20 cellular contexts compared by ENCODE assay signal in the genomic region with DNA sequence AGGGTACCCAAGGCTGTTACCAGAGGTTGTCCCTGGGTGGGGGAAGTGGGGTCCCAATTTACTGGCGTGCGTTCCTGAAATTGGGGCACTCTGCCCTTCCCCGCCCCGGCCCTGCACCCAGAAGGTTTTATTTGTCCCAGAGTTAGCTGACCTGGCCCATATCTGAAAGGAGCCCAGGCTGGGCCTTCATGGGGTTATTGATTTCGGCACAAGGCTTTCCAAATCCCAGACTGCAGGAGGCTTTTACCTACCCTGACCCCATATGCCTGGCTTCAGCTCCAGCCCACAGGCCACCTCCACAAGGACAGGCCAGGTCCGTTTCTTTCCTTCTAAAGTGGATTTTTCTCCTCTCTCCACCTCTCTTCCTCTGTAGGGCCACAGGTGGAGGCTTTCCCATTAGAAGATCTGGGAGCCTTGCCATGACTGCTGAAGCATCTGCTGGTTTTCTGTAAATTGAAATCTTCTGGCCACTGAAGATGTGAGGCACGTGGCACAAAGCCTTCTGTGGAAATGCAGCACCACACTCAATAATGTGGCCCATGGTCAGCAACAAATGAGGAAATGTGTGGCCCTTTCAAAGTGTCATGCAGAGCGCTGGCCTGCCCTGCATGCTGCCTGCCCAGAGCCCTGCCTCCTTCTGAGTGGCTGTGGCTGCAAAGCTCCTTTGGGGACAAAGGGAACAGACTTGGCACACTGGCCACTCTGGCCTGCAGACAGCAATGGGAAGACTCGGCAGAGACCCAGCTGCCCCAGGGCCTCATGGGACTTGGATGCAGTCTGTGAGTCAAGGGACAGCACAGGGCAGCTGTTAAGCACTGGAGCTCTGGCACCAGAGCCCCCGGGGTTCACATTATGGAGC. TPM values are rescaled to one million over a fixed set of nuclear protein-coding genes. Genes with fewer than 3 reads are reported as not detected.
DNase-seq lines count a peak whose midpoint lies in the region; ATAC-seq and TF ChIP-seq lines count a peak whose summit lies in the region.
"Had no signal": no experiment of that assay in that cellular context is flagged by ENCODE, and none has a peak within 500 bp of the region (broad histone marks: within the 10 kb centered on the region; RNA-seq: fewer than 3 reads in every experiment).

No MANE protein-coding gene starts in this region.

- H3K27me3 ChIP-seq in dorsolateral prefrontal cortex: peaks cover 0 to 20% (median 2%) of the 10 kb centered on the region in 45 donors
- no peaks in the 10 kb centered on the region for H3K27me3 ChIP-seq in Caco-2 (replicated peaks; ENCODE audit: control insufficient read depth, insufficient read depth, low read length)
- H3K27me3 ChIP-seq: transverse colon had no signal

- no peaks in the 10 kb centered on the region for H3K27me3 Mint-ChIP-seq in activated CD4-positive, alpha-beta memory T cell treated with anti-CD3 and anti-CD28 coated beads for 36 hours
- H3K27me3 Mint-ChIP-seq in Caco-2 (ENCODE audit: insufficient read depth, unreplicated experiment): no peaks in the 10 kb centered on the region
- peaks cover 29% of the 10 kb centered on the region for H3K27me3 Mint-ChIP-seq in activated T-cell treated with anti-CD3 and anti-CD28 coated beads, Interleukin-2, amount 50 U/mL, for 72 hours (ENCODE audit: low read depth)
- H3K27me3 Mint-ChIP-seq: stimulated activated naive B cell treated with anti-CD40 and anti-IgM and Interleukin-4, amounts not matched to agents 10 μg/mL and 1 μg/mL and 100 μg/mL, for 72 hours had no signal

- peak overlapping the region in 43 of 59 donors; percentile 9 to 80 (median 58) for H3K27ac ChIP-seq in dorsolateral prefrontal cortex
- H3K27ac ChIP-seq: transverse colon had no signal

- no peak overlapping the region for H3K27ac Mint-ChIP-seq in activated CD4-positive, alpha-beta memory T cell treated with anti-CD3 and anti-CD28 coated beads for 36 hours
- no peak overlapping the region for H3K27ac Mint-ChIP-seq in Caco-2 (ENCODE audit: unreplicated experiment)
- no peak overlapping the region for H3K27ac Mint-ChIP-seq in activated T-cell treated with anti-CD3 and anti-CD28 coated beads, Interleukin-2, amount 50 U/mL, for 72 hours
- H3K27ac Mint-ChIP-seq: activated naive CD8-positive, alpha-beta T cell treated with anti-CD3 and anti-CD28 coated beads, Interleukin-2, amount 10 ng/mL, durations not matched to agents 7 days and 5 days; CD14-positive monocyte; stimulated activated naive B cell treated with anti-CD40 and anti-IgM and Interleukin-4, amounts not matched to agents 10 μg/mL and 1 μg/mL and 100 μg/mL, for 72 hours had no signal

- DNase-seq in NCI-H446 (lab: John Stamatoyannopoulos, UW): peak; percentile 20 to 59
- peak; percentile 50 to 88 (median 80) for DNase-seq in dorsolateral prefrontal cortex
- DNase-seq in hypothalamus (lab: John Stamatoyannopoulos, UW): peak in 50 of 51 donors; percentile 0 to 90 (median 66)
- DNase-seq in posterior cingulate gyrus: peak; percentile 67 to 96 (median 77)
- no peak for DNase-seq in activated CD4-positive, alpha-beta memory T cell treated with anti-CD3 and anti-CD28 coated beads for 36 hours
- no peak for DNase-seq in iPS-NIHi11 (ENCODE audit: low spot score)
- DNase-seq in Caco-2: no peak
- DNase-seq in activated T-cell treated with anti-CD3 and anti-CD28 coated beads, Interleukin-2, amount 50 U/mL, for 72 hours: no peak
- DNase-seq: ACHN; activated CD4-positive, CD25-positive, alpha-beta regulatory T cell treated with anti-CD3 and anti-CD28 coated beads, Interleukin-2, amount 50 U/mL, for 72 hours; activated naive CD8-positive, alpha-beta T cell treated with anti-CD3 and anti-CD28 coated beads, Interleukin-2, amount 10 ng/mL, durations not matched to agents 7 days and 5 days; DMS153; erythroblast; GF-D8; NCI-H1436; NCI-H526; stimulated activated CD4-positive, alpha-beta T cell treated with anti-CD3 and anti-CD28 coated beads, Interleukin-1b, Interleukin-23, amount 100 ng/mL, for 48 hours; stimulated activated naive B cell treated with anti-CD40 and anti-IgM and Interleukin-4, amounts not matched to agents 10 μg/mL and 1 μg/mL and 100 μg/mL, for 72 hours; transverse colon had no signal

- no TSS peak for BruUV-seq in Caco-2 (replicated peaks; lab: Mats Ljungman, UMichigan)

- no peaks in the 10 kb centered on the region for H3K36me3 Mint-ChIP-seq in activated CD4-positive, alpha-beta memory T cell treated with anti-CD3 and anti-CD28 coated beads for 36 hours
- no peaks in the 10 kb centered on the region for H3K36me3 Mint-ChIP-seq in Caco-2 (ENCODE audit: insufficient read depth, unreplicated experiment)
- H3K36me3 Mint-ChIP-seq in activated T-cell treated with anti-CD3 and anti-CD28 coated beads, Interleukin-2, amount 50 U/mL, for 72 hours (ENCODE audit: insufficient read depth in 2 of 2): no peaks in the 10 kb centered on the region
- H3K36me3 Mint-ChIP-seq: activated naive CD8-positive, alpha-beta T cell treated with anti-CD3 and anti-CD28 coated beads, Interleukin-2, amount 10 ng/mL, durations not matched to agents 7 days and 5 days; CD14-positive monocyte; stimulated activated naive B cell treated with anti-CD40 and anti-IgM and Interleukin-4, amounts not matched to agents 10 μg/mL and 1 μg/mL and 100 μg/mL, for 72 hours had no signal

- H3K9me3 Mint-ChIP-seq in activated CD4-positive, alpha-beta memory T cell treated with anti-CD3 and anti-CD28 coated beads for 36 hours: no peaks in the 10 kb centered on the region
- H3K9me3 Mint-ChIP-seq in Caco-2 (ENCODE audit: unreplicated experiment): no peaks in the 10 kb centered on the region
- H3K9me3 Mint-ChIP-seq in activated T-cell treated with anti-CD3 and anti-CD28 coated beads, Interleukin-2, amount 50 U/mL, for 72 hours: no peaks in the 10 kb centered on the region
- H3K9me3 Mint-ChIP-seq: activated naive CD8-positive, alpha-beta T cell treated with anti-CD3 and anti-CD28 coated beads, Interleukin-2, amount 10 ng/mL, durations not matched to agents 7 days and 5 days; stimulated activated naive B cell treated with anti-CD40 and anti-IgM and Interleukin-4, amounts not matched to agents 10 μg/mL and 1 μg/mL and 100 μg/mL, for 72 hours had no signal

- POLR2A ChIA-PET in activated CD4-positive, alpha-beta memory T cell treated with anti-CD3 and anti-CD28 coated beads for 36 hours (lab: Charles Lee): no interaction called here
- POLR2A ChIA-PET in Caco-2 (lab: Charles Lee): no interaction called here

- H3K4me3 Mint-ChIP-seq in activated CD4-positive, alpha-beta memory T cell treated with anti-CD3 and anti-CD28 coated beads for 36 hours: no peak overlapping the region
- H3K4me3 Mint-ChIP-seq in Caco-2 (ENCODE audit: unreplicated experiment): no peak overlapping the region
- H3K4me3 Mint-ChIP-seq in activated T-cell treated with anti-CD3 and anti-CD28 coated beads, Interleukin-2, amount 50 U/mL, for 72 hours: no peak overlapping the region
- H3K4me3 Mint-ChIP-seq: activated naive CD8-positive, alpha-beta T cell treated with anti-CD3 and anti-CD28 coated beads, Interleukin-2, amount 10 ng/mL, durations not matched to agents 7 days and 5 days; CD14-positive monocyte; stimulated activated naive B cell treated with anti-CD40 and anti-IgM and Interleukin-4, amounts not matched to agents 10 μg/mL and 1 μg/mL and 100 μg/mL, for 72 hours had no signal

- H3K4me1 ChIP-seq in Caco-2: no peaks in the 10 kb centered on the region
- H3K4me1 ChIP-seq: transverse colon had no signal

- H3K36me3 ChIP-seq in Caco-2 (ENCODE audit: control insufficient read depth, insufficient read depth, low read length): no peaks in the 10 kb centered on the region
- H3K36me3 ChIP-seq: transverse colon had no signal

- CTCF ChIA-PET in activated CD4-positive, alpha-beta memory T cell treated with anti-CD3 and anti-CD28 coated beads for 36 hours (lab: Charles Lee): no interaction called here
- CTCF ChIA-PET in Caco-2 (lab: Charles Lee): no interaction called here

- intact Hi-C loops in dorsolateral prefrontal cortex (cut with DNase I): no loop called here
- intact Hi-C loops in posterior cingulate gyrus (cut with DNase I): no loop called here
- intact Hi-C loops in activated CD4-positive, alpha-beta memory T cell treated with anti-CD3 and anti-CD28 coated beads for 36 hours (cut with micrococcal nuclease): no loop called here
- intact Hi-C loops in Caco-2 (cut with micrococcal nuclease; ENCODE audit: unreplicated experiment): no loop called here

- no peaks in the 10 kb centered on the region for H3K4me1 Mint-ChIP-seq in activated CD4-positive, alpha-beta memory T cell treated with anti-CD3 and anti-CD28 coated beads for 36 hours (ENCODE audit: low read depth)
- no peaks in the 10 kb centered on the region for H3K4me1 Mint-ChIP-seq in Caco-2 (ENCODE audit: low read depth, unreplicated experiment)
- H3K4me1 Mint-ChIP-seq in activated T-cell treated with anti-CD3 and anti-CD28 coated beads, Interleukin-2, amount 50 U/mL, for 72 hours (ENCODE audit: low read depth): no peaks in the 10 kb centered on the region
- H3K4me1 Mint-ChIP-seq: stimulated activated naive B cell treated with anti-CD40 and anti-IgM and Interleukin-4, amounts not matched to agents 10 μg/mL and 1 μg/mL and 100 μg/mL, for 72 hours had no signal

- TF ChIP-seq CTCF in dorsolateral prefrontal cortex (IDR thresholded peaks at IDR 0.05 in 54 of 56, conservative IDR thresholded peaks at IDR 0.05 in 2 of 56; ENCODE audit: low read depth in 1 of 56, partially characterized antibody in 56 of 56) (peak in 5 of 56 donors; percentile 9 to 14 (median 12)), Caco-2 (IDR thresholded peaks at IDR 0.05; ENCODE audit: insufficient read depth in 1 of 2, low read depth in 1 of 2, low read length in 1 of 2, severe bottlenecking in 1 of 2, unreplicated experiment in 1 of 2) (no peak)

- no peak for ATAC-seq in activated T-cell treated with anti-CD3 and anti-CD28 coated beads, Interleukin-2, amount 50 U/mL, for 72 hours (replicated peaks in 1 of 2)
- ATAC-seq: stimulated activated naive B cell treated with anti-CD40 and anti-IgM and Interleukin-4, amounts not matched to agents 10 μg/mL and 1 μg/mL and 100 μg/mL, for 72 hours had no signal

- no peaks in the 10 kb centered on the region for H3K9me3 ChIP-seq in Caco-2
- H3K9me3 ChIP-seq: transverse colon had no signal

- H3K4me3 ChIP-seq in dorsolateral prefrontal cortex: no peak overlapping the region
- no peak overlapping the region for H3K4me3 ChIP-seq in Caco-2 (ENCODE audit: low read depth, low read length)
- H3K4me3 ChIP-seq: transverse colon had no signal

RNA-seq across cellular contexts. Expression of a gene that starts 43.1 kb away (rescaled TPM):
- total RNA-seq in dorsolateral prefrontal cortex (10 to 100 TPM; 16.7 to 38.6 (median 25.0) TPM), Caco-2 (2022) (9.7 and 10.0 TPM in 2 replicates)
- 10 to 100 TPM; 24.4 to 24.6 TPM for total RNA-seq in activated CD4-positive, alpha-beta memory T cell treated with anti-CD3 and anti-CD28 coated beads for 36 hours
- total RNA-seq in activated T-cell treated with anti-CD3 and anti-CD28 coated beads, Interleukin-2, amount 50 U/mL, for 72 hours: 10 to 100 TPM; 28.9 to 30.9 TPM

Comparison
In these comparisons a context has a peak if more than half of its experiments do, and no peak if none do; other contexts are left out.
1. DNase-seq: peak in NCI-H446 (2 of 2), dorsolateral prefrontal cortex (10 of 10), hypothalamus (50 of 51) and posterior cingulate gyrus (10 of 10); none in activated CD4-positive, alpha-beta memory T cell treated with anti-CD3 and anti-CD28 coated beads for 36 hours (single experiment), iPS-NIHi11 (single experiment), Caco-2 (0 of 2) and activated T-cell treated with anti-CD3 and anti-CD28 coated beads, Interleukin-2, amount 50 U/mL, for 72 hours (0 of 2).